10 cellular contexts compared by ENCODE assay signal in the genomic region with DNA sequence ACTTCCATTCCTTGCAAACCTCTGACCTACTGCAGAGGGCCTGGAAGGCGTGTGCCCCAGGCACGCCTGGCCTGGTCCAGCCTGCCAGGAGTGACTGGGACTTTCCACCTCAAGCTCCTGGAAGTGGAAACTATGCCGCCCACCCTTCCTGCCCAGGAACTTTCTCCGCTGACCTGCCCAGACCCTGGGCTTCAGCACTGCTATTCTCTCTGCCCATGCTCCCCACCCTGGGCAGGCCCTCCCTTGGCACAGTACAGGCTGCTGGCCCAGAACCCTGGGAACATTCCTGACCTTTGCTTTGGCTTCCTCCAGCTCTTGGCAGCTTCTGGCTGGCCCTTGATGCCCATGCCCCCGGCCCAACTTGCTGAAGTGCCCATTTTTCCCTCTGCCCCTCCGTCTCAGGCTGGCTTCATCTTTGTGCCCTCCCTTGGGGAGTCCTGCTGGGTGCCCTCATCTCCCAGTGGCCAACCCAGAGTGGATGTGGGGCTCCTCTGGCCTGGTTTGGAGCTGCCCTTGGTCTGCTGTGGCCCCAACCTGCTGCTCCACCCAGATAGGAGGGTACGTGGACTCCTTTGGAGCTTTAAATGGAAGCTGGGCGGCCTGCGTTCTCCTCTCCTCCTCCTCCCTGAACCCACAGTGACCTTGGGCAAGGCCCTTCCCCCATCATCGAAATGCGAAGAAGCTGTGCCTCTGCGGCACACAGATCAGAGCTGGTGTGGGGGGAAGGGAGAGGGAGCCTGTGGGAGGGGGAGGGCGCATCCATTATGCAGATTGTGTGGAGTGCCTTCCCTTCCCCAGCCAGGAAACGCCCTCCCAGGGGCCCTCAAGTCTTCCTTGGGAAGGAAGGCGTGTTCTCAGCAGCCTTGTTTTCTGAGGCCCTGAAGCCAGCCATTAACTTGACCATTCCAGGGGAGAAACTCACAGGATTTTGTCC. TPM values are rescaled to one million over a fixed set of nuclear protein-coding genes. Genes with fewer than 3 reads are reported as not detected.
A peak's percentile ranks its signal among the peaks of the same experiment; 100 is the strongest.
DNase-seq lines count a peak whose midpoint lies in the region; ATAC-seq and TF ChIP-seq lines count a peak whose summit lies in the region.
"Had no signal": no experiment of that assay in that cellular context is flagged by ENCODE, and none has a peak within 500 bp of the region (broad histone marks: within the 10 kb centered on the region; RNA-seq: fewer than 3 reads in every experiment).

No MANE protein-coding gene starts in this region.

- H4K91ac ChIP-seq in H9 (ENCODE audit: insufficient read length, low read depth, low read length) = no peak overlapping the region

- H3K23me2 ChIP-seq in H9 (ENCODE audit: insufficient read length, low read depth, low read length, poor library complexity, severe bottlenecking) = no peaks in the 10 kb centered on the region

- peaks cover 16 to 29% (median 20%) of the 10 kb centered on the region in 3 experiments for H3K36me3 Mint-ChIP-seq in H9 (ENCODE audit: insufficient read depth in 1 of 3, low read depth in 3 of 3)

- H3K56ac ChIP-seq in H9 (ENCODE audit: insufficient read length, low read depth, low read length) = no peak overlapping the region

- peaks cover 15% of the 10 kb centered on the region; the same call in 1 of the 2 replicates for H3K4me1 ChIP-seq in H9 (ENCODE audit: insufficient read depth, low read length)

- H3K14ac ChIP-seq in H9 (ENCODE audit: insufficient read depth, low read length) = peak overlapping the region; percentile 21; the same call in 1 of the 2 replicates

- H3K4me3 Mint-ChIP-seq in H9 = peak overlapping the region; percentile 38 to 54; a peak in 4 of 5 replicates

- H3K18ac ChIP-seq in H9 (ENCODE audit: insufficient read length, low read depth, low read length) = peak overlapping the region; percentile 8

- peak; percentile 87 for ATAC-seq in sciatic nerve
- no peak for ATAC-seq in HG02623 (IDR thresholded peaks at IDR 0.05; ENCODE audit: unreplicated experiment)
- no peak for ATAC-seq in GM21619 (IDR thresholded peaks at IDR 0.05; ENCODE audit: unreplicated experiment)
- no peak for ATAC-seq in HG02884 (IDR thresholded peaks at IDR 0.05; ENCODE audit: unreplicated experiment)

- no peak for TF ChIP-seq CTCF in H9 (conservative IDR thresholded peaks at IDR 0.05)

- no peak overlapping the region for H2BK15ac ChIP-seq in H9 (ENCODE audit: low read depth, low read length)

- H3K79me2 ChIP-seq in H9 (ENCODE audit: insufficient read depth, low read length) = no peaks in the 10 kb centered on the region

- H3K27me3 Mint-ChIP-seq in H9 (ENCODE audit: low read depth) = peaks cover 4% of the 10 kb centered on the region

- H2AK5ac ChIP-seq in H9 (ENCODE audit: insufficient read length, low read length) = no peak overlapping the region

- no peaks in the 10 kb centered on the region for H4K20me1 ChIP-seq in H9 (ENCODE audit: control insufficient read depth, insufficient read depth, insufficient read length)

- no peaks in the 10 kb centered on the region for H3K27me3 ChIP-seq in H9 (ENCODE audit: insufficient read depth, low read length)

- H3K9me3 Mint-ChIP-seq in H9 = peaks cover 22 to 32% of the 10 kb centered on the region in 2 experiments

- H3K9ac ChIP-seq in H9 (ENCODE audit: extremely low read depth, insufficient read length, low read length) = no peak overlapping the region

- no peak overlapping the region for H2BK120ac ChIP-seq in H9 (ENCODE audit: low read depth, low read length, poor library complexity, severe bottlenecking)

- H3K27ac Mint-ChIP-seq in H9 = peak overlapping the region; percentile 90 to 97 (median 93)

- H3K23ac ChIP-seq in H9 (ENCODE audit: insufficient read length, low read depth, low read length) = no peak overlapping the region

- peak overlapping the region; percentile 10 for H3K4me2 ChIP-seq in H9 (ENCODE audit: insufficient read depth, insufficient read length, low read length)

- H3T11ph ChIP-seq in H9 (ENCODE audit: low read length) = no peak overlapping the region

- intact Hi-C loops in sciatic nerve (cut with DNase I) = no loop called here

- no peak overlapping the region for H2BK12ac ChIP-seq in H9 (ENCODE audit: insufficient read length, low read depth, low read length)

- H3K79me1 ChIP-seq in H9 (ENCODE audit: insufficient read depth, low read depth, low read length, poor library complexity, severe bottlenecking) = no peaks in the 10 kb centered on the region

- no peak overlapping the region for H2AFZ ChIP-seq in H9 (ENCODE audit: low read length)

- H3K9me3 ChIP-seq in H9 (ENCODE audit: control insufficient read depth, low read depth, low read length) = peaks cover 6% of the 10 kb centered on the region

- WGBS in H9 (ENCODE audit: extremely low coverage, insufficient read length, low lambda C conversion rate) = no CpG with 5 or more reads among the region's 15 CpGs

- no peak overlapping the region for H2BK5ac ChIP-seq in H9 (ENCODE audit: insufficient read length, low read length)

- DNase-seq in H9 = peak; percentile 97
- DNase-seq in islet precursor cell = peak; percentile 91
- peak; percentile 87 for DNase-seq in sciatic nerve (ENCODE audit: low spot score)
- DNase-seq in NCI-H524 (lab: John Stamatoyannopoulos, UW) = no peak
- DNase-seq: COR-L47, SHP77 treated with DMSO at 0.1 percent for 48 hours had no signal

- H3K27ac ChIP-seq in H9 (ENCODE audit: insufficient read length, low read depth, low read length) (peak overlapping the region; percentile 41), cingulate gyrus (ENCODE audit: low read depth, low read length) (peak overlapping the region; percentile 87)

- no peak overlapping the region for H4K5ac ChIP-seq in H9 (ENCODE audit: insufficient read length, low read depth, low read length)

- H3K4ac ChIP-seq in H9 (ENCODE audit: low read depth, low read length) = no peak overlapping the region

- H3K4me1 Mint-ChIP-seq in H9 = peaks cover 41 to 47% of the 10 kb centered on the region in 2 experiments

- no peak overlapping the region for H2BK20ac ChIP-seq in H9 (ENCODE audit: low read depth, low read length, poor library complexity, severe bottlenecking)

- no peak overlapping the region for H4K8ac ChIP-seq in H9 (replicated peaks; ENCODE audit: insufficient read length, low read depth, low read length)

RNA-seq across cellular contexts. Expression of a gene that starts 3.4 kb away (rescaled TPM):
- total RNA-seq in H9 (2021) = 1.0 and 1.4 TPM in 2 replicates
- 66.2 TPM for total RNA-seq in sciatic nerve

RNA-seq across cellular contexts. Expression of a gene that starts 4.4 kb away (rescaled TPM):
- total RNA-seq in H9 (2021) (4.9 and 5.5 TPM in 2 replicates), sciatic nerve (132 TPM)

RNA-seq across cellular contexts. Expression of a gene that starts 14.3 kb away (rescaled TPM):
- not detected in 2 replicates for total RNA-seq in H9 (2021)
- total RNA-seq in sciatic nerve = 599 TPM

Comparison
In these comparisons a context has a peak if more than half of its experiments do, and no peak if none do; other contexts are left out.
1. DNase-seq: peak in H9 (single experiment), islet precursor cell (single experiment) and sciatic nerve (single experiment); none in NCI-H524 (0 of 2).
2. RNA of a gene that starts 3.4 kb away (total RNA-seq): 66.2 TPM in sciatic nerve (single experiment); 1.0 to 1.4 TPM in H9; every median in the first group is over 10 times any median in the second.
3. RNA of a gene that starts 4.4 kb away (total RNA-seq): 132 TPM in sciatic nerve (single experiment); 4.9 to 5.5 TPM in H9; every median in the first group is over 10 times any median in the second.
4. RNA of a gene that starts 14.3 kb away (total RNA-seq): 599 TPM in sciatic nerve (single experiment); not detected in H9; every median in the first group is over 100 times any median in the second.